Comparison of ENCODE assay signal across 8 cellular contexts in genomic region chr1:212284332-212284743, GRCh38. TPM values are rescaled to one million over a fixed set of nuclear protein-coding genes. Genes with fewer than 3 reads are reported as not detected.
DNase-seq lines count a peak whose midpoint lies in the region; ATAC-seq and TF ChIP-seq lines count a peak whose summit lies in the region.

No MANE protein-coding gene starts in this region.

- peaks cover 27% of the 10 kb centered on the region for H3K4me1 ChIP-seq in Karpas-422 (ENCODE audit: low read length)

- H3K4me3 ChIP-seq in AG04450 (ENCODE audit: low read depth, low read length) (peak overlapping the region; percentile 78), Karpas-422 (ENCODE audit: low read length) (peak overlapping the region; percentile 83)

- peak overlapping the region; percentile 98 for H3K4me2 ChIP-seq in Karpas-422 (ENCODE audit: low read depth, low read length, poor library complexity, severe bottlenecking)

- peaks cover 0 to 8% of the 10 kb centered on the region in 2 donors for H3K36me3 Mint-ChIP-seq in naive B cell

- H3K9ac ChIP-seq in Karpas-422 (ENCODE audit: low read length): peak overlapping the region; percentile 71

- H3K27me3 Mint-ChIP-seq in naive B cell: no peaks in the 10 kb centered on the region

- TF ChIP-seq CTCF in AG04450 (IDR thresholded peaks at IDR 0.05; ENCODE audit: low read depth, low read length): no peak

- intact Hi-C loops in left colon (cut with DNase I, micrococcal nuclease): no loop called here

- peaks cover 0 to 4% (median 0%) of the 10 kb centered on the region in 7 donors for H3K9me3 Mint-ChIP-seq in naive B cell

- peak overlapping the region; percentile 77 for H3K27ac ChIP-seq in AG04450 (ENCODE audit: low read depth, low read length)
- peak overlapping the region; percentile 51 for H3K27ac ChIP-seq in Karpas-422 (ENCODE audit: low read length)
- peak overlapping the region; percentile 89 for H3K27ac ChIP-seq in cingulate gyrus (ENCODE audit: low read depth, low read length)

- no peaks in the 10 kb centered on the region for H3K27me3 ChIP-seq in AG04450 (ENCODE audit: control insufficient read depth, insufficient read depth, low read length)
- no peaks in the 10 kb centered on the region for H3K27me3 ChIP-seq in Karpas-422 (ENCODE audit: low read length)

- DNase-seq in AG04450 (ENCODE audit: low read depth, low spot score) (no peak), Karpas-422 (no peak), naive B cell (no peak), left colon (no peak), GM19238 (ENCODE audit: insufficient read length, low spot score) (no peak)

- H3K4me1 Mint-ChIP-seq in naive B cell: peaks cover 27 to 30% (median 29%) of the 10 kb centered on the region in 3 donors

- CTCF ChIA-PET in AG04450 (lab: Charles Lee): interaction anchor here (1.4 kb wide), 1 partner anchor 213 kb away, joined by 6 read pairs; no protein-coding TSS in a partner anchor

- POLR2A ChIA-PET in AG04450 (lab: Yijun Ruan, JAX): no interaction called here

- peak overlapping the region; percentile 95 to 100 (median 98) for H3K4me3 Mint-ChIP-seq in naive B cell

- H3K9me3 ChIP-seq in AG04450 (ENCODE audit: control insufficient read depth, insufficient read depth, low read length) (peaks cover 2% of the 10 kb centered on the region; the same call in 1 of the 2 replicates), Karpas-422 (ENCODE audit: low read length) (no peaks in the 10 kb centered on the region)

- peaks cover 31% of the 10 kb centered on the region for H3K79me2 ChIP-seq in Karpas-422 (ENCODE audit: low read length)

- peak overlapping the region; percentile 92 for H2AFZ ChIP-seq in Karpas-422 (ENCODE audit: low read length)

- no peak for TF ChIP-seq POLR2A in GM18505 (IDR thresholded peaks at IDR 0.05; ENCODE audit: borderline replicate concordance, extremely low read depth, insufficient read depth, insufficient read length)

- peak overlapping the region; percentile 98 to 100 (median 100) for H3K27ac Mint-ChIP-seq in naive B cell

- ATAC-seq in naive B cell (ENCODE audit: low read depth in 2 of 2): no peak
- no peak for ATAC-seq in left colon
- ATAC-seq in HG02642 (IDR thresholded peaks at IDR 0.05; ENCODE audit: poor library complexity, unreplicated experiment): no peak
- no peak for ATAC-seq in GM18505 (IDR thresholded peaks at IDR 0.05; ENCODE audit: unreplicated experiment)

- no peaks in the 10 kb centered on the region for H3K9me2 ChIP-seq in Karpas-422 (replicated peaks; ENCODE audit: insufficient read depth, low read length)

- H3K36me3 ChIP-seq in Karpas-422 (ENCODE audit: insufficient read depth, low read length): no peaks in the 10 kb centered on the region

- H4K20me1 ChIP-seq in Karpas-422 (ENCODE audit: insufficient read depth, low read depth, low read length): no peaks in the 10 kb centered on the region

RNA-seq across cellular contexts. Expression of gene PPP2R5A, which starts 0.9 kb away (rescaled TPM):
- polyA plus RNA-seq in AG04450 (2011; rRNA removed) (23.0 and 31.5 TPM in 2 replicates), naive B cell (ENCODE audit: low read depth in 6 of 6) (10 to 100 TPM; 22.0 to 38.2 (median 31.7) TPM)
- 5.3 and 9.6 TPM in 2 replicates for polyA minus RNA-seq in AG04450 (2011; rRNA and poly(A)+ RNA removed)
- 31.3 and 41.6 TPM in 2 replicates for total RNA-seq in Karpas-422 (2014; rRNA removed; shearing (Covaris generic); ENCODE audit: low replicate concordance)
- total RNA-seq in left colon: 10 to 100 TPM; 61.0 to 69.5 TPM
